Comparison of ENCODE assay signal across 9 cellular contexts in the genomic region with DNA sequence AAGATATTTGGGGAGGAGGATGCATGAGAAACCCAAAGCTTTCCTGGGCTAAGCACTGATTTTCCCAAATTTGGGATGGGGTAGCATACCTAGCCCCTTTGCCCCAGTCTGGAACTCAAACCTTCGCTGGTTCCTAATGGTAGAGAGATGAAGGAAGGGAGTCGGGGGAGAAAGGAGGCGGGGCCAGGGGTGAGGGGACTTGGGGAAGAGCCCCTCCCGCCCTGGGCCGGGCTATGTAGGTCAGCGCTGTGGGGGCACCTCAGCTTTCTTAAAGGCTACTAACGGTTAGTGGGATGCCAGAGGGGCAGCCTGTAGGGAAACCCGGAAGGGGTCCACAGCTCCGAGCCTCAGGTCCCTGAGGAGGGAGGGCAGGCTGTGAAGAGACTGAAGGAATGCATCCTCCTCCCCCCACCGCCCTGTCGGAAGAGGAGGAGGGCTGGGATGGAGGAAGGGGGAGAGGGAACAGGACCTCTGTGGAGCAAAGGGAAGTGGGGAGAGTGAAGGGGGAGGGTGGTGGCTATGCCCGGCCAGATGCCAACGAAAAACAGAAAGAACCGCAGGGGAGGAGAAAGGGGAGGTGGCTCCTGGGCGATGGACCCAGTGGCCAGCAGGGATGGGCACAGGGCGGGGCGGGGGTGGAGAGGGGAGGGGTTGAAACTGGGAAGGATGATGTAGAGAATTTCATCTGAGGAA. TPM values are rescaled to one million over a fixed set of nuclear protein-coding genes. Genes with fewer than 3 reads are reported as not detected.
DNase-seq lines count a peak whose midpoint lies in the region; ATAC-seq and TF ChIP-seq lines count a peak whose summit lies in the region.
"Had no signal": no experiment of that assay in that cellular context is flagged by ENCODE, and none has a peak within 500 bp of the region (broad histone marks: within the 10 kb centered on the region; RNA-seq: fewer than 3 reads in every experiment).

No MANE protein-coding gene starts in this region.

- H3K27me3 ChIP-seq in esophagus muscularis mucosa = peaks cover 0 to 56% (median 26%) of the 10 kb centered on the region in 4 donors
- H3K27me3 ChIP-seq in upper lobe of right lung = peaks cover 60% of the 10 kb centered on the region

- TF ChIP-seq CTCF in esophagus muscularis mucosa (IDR thresholded peaks at IDR 0.05) (no peak), upper lobe of right lung (IDR thresholded peaks at IDR 0.05) (no peak)

- WGBS in esophagus muscularis mucosa = 2% methylated on average over 17 of the region's 17 CpGs

- DNase-seq in DMS79 treated with DMSO at 0.1 percent for 48 hours (lab: John Stamatoyannopoulos, UW) (peak; percentile 17), DMS79 (lab: John Stamatoyannopoulos, UW) (no peak), esophagus muscularis mucosa (ENCODE audit: extremely low spot score) (no peak), midbrain (lab: John Stamatoyannopoulos, UW) (peak; percentile 23), upper lobe of right lung (no peak), NCI-H2196 (lab: John Stamatoyannopoulos, UW; ENCODE audit: unreplicated experiment) (no peak)
- no peak for DNase-seq in activated naive CD8-positive, alpha-beta T cell treated with anti-CD3 and anti-CD28 coated beads, Interleukin-2, amount 50 U/mL, for 24 hours

- peaks cover 9 to 27% (median 25%) of the 10 kb centered on the region in 4 donors for H3K4me1 ChIP-seq in esophagus muscularis mucosa
- H3K4me1 ChIP-seq in upper lobe of right lung = no peaks in the 10 kb centered on the region

- TF ChIP-seq POLR2A in esophagus muscularis mucosa (IDR thresholded peaks at IDR 0.05; ENCODE audit: low read depth) = no peak

- H3K4me1 Mint-ChIP-seq in activated naive CD8-positive, alpha-beta T cell treated with anti-CD3 and anti-CD28 coated beads, Interleukin-2, amount 50 U/mL, for 24 hours = peaks cover 3% of the 10 kb centered on the region

- H3K27ac ChIP-seq in esophagus muscularis mucosa (replicated peaks in 1 of 4) = peak overlapping the region in 1 of 4 donors; percentile 33
- H3K27ac ChIP-seq in upper lobe of right lung = no peak overlapping the region

- peak; percentile 21 for ATAC-seq in upper lobe of right lung
- ATAC-seq in activated naive CD8-positive, alpha-beta T cell treated with anti-CD3 and anti-CD28 coated beads, Interleukin-2, amount 50 U/mL, for 24 hours = no peak
- ATAC-seq in activated CD4-positive, CD25-positive, alpha-beta regulatory T cell treated with anti-CD3 and anti-CD28 coated beads, Interleukin-2, amount 50 U/mL, for 24 hours = no peak

- H3K4me3 ChIP-seq in esophagus muscularis mucosa = peak overlapping the region; percentile 48 to 62 (median 50)
- no peak overlapping the region for H3K4me3 ChIP-seq in upper lobe of right lung

- H3K9me3 ChIP-seq in esophagus muscularis mucosa (no peaks in the 10 kb centered on the region), upper lobe of right lung (no peaks in the 10 kb centered on the region)

- no peaks in the 10 kb centered on the region for H3K36me3 ChIP-seq in esophagus muscularis mucosa
- no peaks in the 10 kb centered on the region for H3K36me3 ChIP-seq in upper lobe of right lung

- H3K27me3 Mint-ChIP-seq in activated naive CD8-positive, alpha-beta T cell treated with anti-CD3 and anti-CD28 coated beads, Interleukin-2, amount 50 U/mL, for 24 hours = peaks cover 55% of the 10 kb centered on the region

- no peaks in the 10 kb centered on the region for H3K36me3 Mint-ChIP-seq in activated naive CD8-positive, alpha-beta T cell treated with anti-CD3 and anti-CD28 coated beads, Interleukin-2, amount 50 U/mL, for 24 hours (ENCODE audit: low read depth)

- H3K4me3 Mint-ChIP-seq in activated naive CD8-positive, alpha-beta T cell treated with anti-CD3 and anti-CD28 coated beads, Interleukin-2, amount 50 U/mL, for 24 hours = no peak overlapping the region

- H3K9me3 Mint-ChIP-seq in activated naive CD8-positive, alpha-beta T cell treated with anti-CD3 and anti-CD28 coated beads, Interleukin-2, amount 50 U/mL, for 24 hours = no peaks in the 10 kb centered on the region
- H3K9me3 Mint-ChIP-seq: activated naive CD4-positive, alpha-beta T cell treated with anti-CD3 and anti-CD28 coated beads, Interleukin-2, amount 50 U/mL, for 72 hours had no signal

- intact Hi-C loops in esophagus muscularis mucosa (cut with DNase I) (no loop called here), upper lobe of right lung (cut with DNase I) (no loop called here)

- TF ChIP-seq EP300 in esophagus muscularis mucosa (IDR thresholded peaks at IDR 0.05) = no peak

- H3K27ac Mint-ChIP-seq in activated naive CD8-positive, alpha-beta T cell treated with anti-CD3 and anti-CD28 coated beads, Interleukin-2, amount 50 U/mL, for 24 hours = no peak overlapping the region
- H3K27ac Mint-ChIP-seq: activated naive CD4-positive, alpha-beta T cell treated with anti-CD3 and anti-CD28 coated beads, Interleukin-2, amount 50 U/mL, for 72 hours had no signal

RNA-seq across cellular contexts. Expression of a gene that starts 1.3 kb away (rescaled TPM):
- 10 to 100 TPM; 10.8 to 24.7 (median 20.4) TPM for total RNA-seq in esophagus muscularis mucosa
- total RNA-seq in upper lobe of right lung = 1.7 TPM
- total RNA-seq: activated naive CD4-positive, alpha-beta T cell treated with anti-CD3 and anti-CD28 coated beads, Interleukin-2, amount 50 U/mL, for 72 hours had no signal

RNA-seq across cellular contexts. Expression of a gene that starts 31.9 kb away (rescaled TPM):
- total RNA-seq in esophagus muscularis mucosa (100 to 1,000 TPM in 2 of 4 donors, 10 to 100 TPM in 2; 31.1 to 315 (median 128) TPM), upper lobe of right lung (146 TPM)
- total RNA-seq: activated naive CD4-positive, alpha-beta T cell treated with anti-CD3 and anti-CD28 coated beads, Interleukin-2, amount 50 U/mL, for 72 hours had no signal

Comparison
In these comparisons a context has a peak if more than half of its experiments do, and no peak if none do; other contexts are left out.
1. DNase-seq: peak in DMS79 treated with DMSO at 0.1 percent for 48 hours (single experiment) and midbrain (single experiment); none in DMS79 (single experiment), esophagus muscularis mucosa (single experiment), upper lobe of right lung (single experiment), NCI-H2196 (single experiment) and activated naive CD8-positive, alpha-beta T cell treated with anti-CD3 and anti-CD28 coated beads, Interleukin-2, amount 50 U/mL, for 24 hours (single experiment).